In genomic region chr1:226063362-226064167, GRCh38 we compare ENCODE assay signal across 8 cellular contexts. TPM values are rescaled to one million over a fixed set of nuclear protein-coding genes. Genes with fewer than 3 reads are reported as not detected.
DNase-seq lines count a peak whose midpoint lies in the region; ATAC-seq and TF ChIP-seq lines count a peak whose summit lies in the region.

No MANE protein-coding gene starts in this region.

- H3K4me3 ChIP-seq in DOHH2 (ENCODE audit: low read length) (peak overlapping the region; percentile 85), liver (ENCODE audit: low read depth in 1 of 3, low read length in 3 of 3) (peak overlapping the region; percentile 88 to 96 (median 93))

- no peaks in the 10 kb centered on the region for H3K9me3 ChIP-seq in DOHH2 (ENCODE audit: control insufficient read depth, insufficient read depth, low read length)
- H3K9me3 ChIP-seq in liver (ENCODE audit: control insufficient read depth in 4 of 4, low read length in 3 of 4) = no peaks in the 10 kb centered on the region

- H3K9ac ChIP-seq in liver (ENCODE audit: low read depth in 1 of 2, low read length in 2 of 2) = peak overlapping the region; percentile 98

- DNase-seq in LoVo (ENCODE audit: low spot score) = peak; percentile 37
- DNase-seq in activated CD4-positive, CD25-positive, alpha-beta regulatory T cell treated with anti-CD3 and anti-CD28 coated beads, Interleukin-2, amount 50 U/mL, for 72 hours = peak; percentile 60
- peak; percentile 17 for DNase-seq in stimulated activated CD8-positive, alpha-beta memory T cell treated with anti-CD3 and anti-CD28 coated beads, Interleukin-12 subunit alpha, Interleukin-12 subunit beta, amount 100 ng/mL, for 1 hour (ENCODE audit: low read depth)
- no peak for DNase-seq in SHP77 treated with DMSO at 0.1 percent for 48 hours (lab: John Stamatoyannopoulos, UW)

- peaks cover 60% of the 10 kb centered on the region for H3K79me2 ChIP-seq in DOHH2 (ENCODE audit: control insufficient read depth, low read length)

- H4K20me1 ChIP-seq in DOHH2 (ENCODE audit: control insufficient read depth, insufficient read depth, low read depth, low read length) = peaks cover 44% of the 10 kb centered on the region

- H3K9me2 ChIP-seq in DOHH2 (replicated peaks; ENCODE audit: control insufficient read depth, low read length) = no peaks in the 10 kb centered on the region

- no peak for TF ChIP-seq CTCF in DOHH2 (IDR thresholded peaks at IDR 0.05; ENCODE audit: low read depth, low read length, poor library complexity, severe bottlenecking)
- TF ChIP-seq CTCF in liver (IDR thresholded peaks at IDR 0.05; ENCODE audit: low read depth, low read length, missing input control) = no peak

- H3K36me3 ChIP-seq in DOHH2 (ENCODE audit: control insufficient read depth, low read length) (peaks cover 62% of the 10 kb centered on the region), liver (ENCODE audit: control insufficient read depth in 4 of 4, insufficient read depth in 3 of 4, low read depth in 1 of 4, low read length in 3 of 4) (peaks cover 3 to 27% (median 16%) of the 10 kb centered on the region in 4 donors)

- H3K4me1 ChIP-seq in DOHH2 (ENCODE audit: control insufficient read depth, low read length) = peaks cover 26% of the 10 kb centered on the region
- H3K4me1 ChIP-seq in liver (ENCODE audit: control insufficient read depth in 4 of 4, insufficient read depth in 4 of 4, low read length in 3 of 4) = peaks cover 0 to 29% (median 24%) of the 10 kb centered on the region in 4 donors

- H3K4me2 ChIP-seq in DOHH2 (ENCODE audit: low read length) = peak overlapping the region; percentile 77

- H3K27ac ChIP-seq in DOHH2 (ENCODE audit: low read depth, low read length) = peak overlapping the region; percentile 94
- H3K27ac ChIP-seq in cingulate gyrus (ENCODE audit: low read depth, low read length) = peak overlapping the region; percentile 83
- H3K27ac ChIP-seq in liver (ENCODE audit: low read depth in 1 of 2, low read length in 2 of 2) = peak overlapping the region; percentile 92 to 99

- no peak for TF ChIP-seq RAD21 in liver (IDR thresholded peaks at IDR 0.05)

- H3K27me3 ChIP-seq in DOHH2 (ENCODE audit: control insufficient read depth, low read length) = no peaks in the 10 kb centered on the region
- no peaks in the 10 kb centered on the region for H3K27me3 ChIP-seq in liver (ENCODE audit: control insufficient read depth in 4 of 4, insufficient read depth in 4 of 4, low read length in 3 of 4)

- WGBS in liver = under 1% methylated on average over 37 of the region's 37 CpGs

- H3F3A ChIP-seq in DOHH2 (ENCODE audit: control insufficient read depth, insufficient read depth) = peaks cover 38% of the 10 kb centered on the region

- peak; percentile 6 for ATAC-seq in GM21526 (IDR thresholded peaks at IDR 0.05; ENCODE audit: low FRiP score, unreplicated experiment)

TF ChIP-seq in liver, 16 proteins besides CTCF, POLR2A, EP300 and RAD21:
- TF ChIP-seq NR2F2 (IDR thresholded peaks at IDR 0.05) (no peak), YY1 (IDR thresholded peaks at IDR 0.05) (peak; percentile 46)

RNA-seq across cellular contexts. Expression of gene H3-3A, which starts 1.0 kb away (rescaled TPM):
- total RNA-seq in liver = 100 to 1,000 TPM in 1 of 2 donors, 10 to 100 TPM in 1; 76.6 to 338 TPM
- 100 to 1,000 TPM; 188 to 190 TPM for polyA plus RNA-seq in liver
